16 cellular contexts compared by ENCODE assay signal in genomic region chr13:48291730-48292129, GRCh38.
"Had no signal": no experiment of that assay in that cellular context is flagged by ENCODE, and none has a peak within 500 bp of the region (broad histone marks: within the 10 kb centered on the region; RNA-seq: fewer than 3 reads in every experiment).

No MANE protein-coding gene starts in this region.

- FAIRE-seq: urothelium cell line had no signal

- H3K4me1 Mint-ChIP-seq: natural killer cell had no signal

- H3K4me3 ChIP-seq: dorsolateral prefrontal cortex, esophagus squamous epithelium, lung, sigmoid colon, thoracic aorta had no signal

- DNase-seq: activated CD4-positive, alpha-beta T cell treated with anti-CD3 and anti-CD28 coated beads, Interleukin-2, amount 50 U/mL, for 1 hour; activated effector memory CD4-positive, alpha-beta T cell treated with anti-CD3 and anti-CD28 coated beads, Interleukin-2, amount 50 U/mL, for 16 hours; amygdala; dorsolateral prefrontal cortex; esophagus squamous epithelium; hypothalamus; kidney glomerular epithelial cell; natural killer cell; sigmoid colon; stimulated activated CD4-positive, alpha-beta T cell treated with anti-CD3 and anti-CD28 coated beads, Interleukin-4, amount 100 ng/mL, for 1 hour; stimulated activated naive CD8-positive, alpha-beta T cell treated with anti-CD3 and anti-CD28 coated beads, Interleukin-15, amount 100 ng/mL, for 72 hours had no signal

- H3K9me3 ChIP-seq: esophagus squamous epithelium, sigmoid colon, thoracic aorta had no signal

- H3K27ac ChIP-seq: dorsolateral prefrontal cortex, esophagus squamous epithelium, sigmoid colon, thoracic aorta had no signal

- H3K36me3 Mint-ChIP-seq: activated naive CD4-positive, alpha-beta T cell treated with anti-CD3 and anti-CD28 coated beads, Interleukin-2, amount 50 U/mL, for 72 hours; natural killer cell had no signal

- H3K4me3 Mint-ChIP-seq: natural killer cell; stimulated activated naive CD8-positive, alpha-beta T cell treated with anti-CD3 and anti-CD28 coated beads, Interleukin-15, amount 100 ng/mL, for 72 hours had no signal

- H3K4me1 ChIP-seq: sigmoid colon had no signal

- H3K9me3 Mint-ChIP-seq: activated naive CD4-positive, alpha-beta T cell treated with anti-CD3 and anti-CD28 coated beads, Interleukin-2, amount 50 U/mL, for 72 hours; natural killer cell; stimulated activated naive CD8-positive, alpha-beta T cell treated with anti-CD3 and anti-CD28 coated beads, Interleukin-15, amount 100 ng/mL, for 72 hours had no signal

- H3K36me3 ChIP-seq: esophagus squamous epithelium, sigmoid colon, thoracic aorta had no signal

- H3K27me3 Mint-ChIP-seq: stimulated activated naive CD8-positive, alpha-beta T cell treated with anti-CD3 and anti-CD28 coated beads, Interleukin-15, amount 100 ng/mL, for 72 hours had no signal

- H3K27me3 ChIP-seq: dorsolateral prefrontal cortex, esophagus squamous epithelium, sigmoid colon had no signal

- H3K27ac Mint-ChIP-seq: activated naive CD4-positive, alpha-beta T cell treated with anti-CD3 and anti-CD28 coated beads, Interleukin-2, amount 50 U/mL, for 72 hours; natural killer cell; progenitor cell of endocrine pancreas; stimulated activated naive CD8-positive, alpha-beta T cell treated with anti-CD3 and anti-CD28 coated beads, Interleukin-15, amount 100 ng/mL, for 72 hours had no signal

- ATAC-seq: activated naive CD4-positive, alpha-beta T cell treated with anti-CD3 and anti-CD28 coated beads, Interleukin-2, amount 50 U/mL, for 72 hours; stimulated activated naive CD8-positive, alpha-beta T cell treated with anti-CD3 and anti-CD28 coated beads, Interleukin-15, amount 100 ng/mL, for 72 hours had no signal
